1 cellular context compared by ENCODE assay signal in the genomic region with DNA sequence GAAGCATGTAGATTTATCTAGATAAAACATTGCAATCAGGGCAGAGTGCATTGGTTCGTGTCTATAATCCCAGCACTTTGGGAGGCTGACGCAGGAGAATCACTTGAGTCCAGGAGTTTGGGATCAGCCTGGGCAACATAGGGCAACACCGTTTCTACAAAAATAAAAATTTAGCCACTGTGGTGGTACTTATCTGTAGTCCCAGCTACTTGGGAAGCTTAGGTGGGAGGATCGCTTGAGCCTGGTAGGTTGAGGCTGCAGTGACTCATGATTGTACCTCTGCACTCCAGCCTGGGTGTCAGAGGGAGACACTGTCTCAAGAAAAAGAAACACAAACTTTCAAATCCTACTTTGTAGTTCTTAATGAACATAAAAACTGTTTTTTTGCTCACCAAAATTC.
TF ChIP-seq lines count a peak whose summit lies in the region.

No MANE protein-coding gene starts in this region.

TF ChIP-seq in K562, 482 proteins besides CTCF, POLR2A, EP300 and RAD21 (continued from another document):
- TF ChIP-seq, protein P1, sequence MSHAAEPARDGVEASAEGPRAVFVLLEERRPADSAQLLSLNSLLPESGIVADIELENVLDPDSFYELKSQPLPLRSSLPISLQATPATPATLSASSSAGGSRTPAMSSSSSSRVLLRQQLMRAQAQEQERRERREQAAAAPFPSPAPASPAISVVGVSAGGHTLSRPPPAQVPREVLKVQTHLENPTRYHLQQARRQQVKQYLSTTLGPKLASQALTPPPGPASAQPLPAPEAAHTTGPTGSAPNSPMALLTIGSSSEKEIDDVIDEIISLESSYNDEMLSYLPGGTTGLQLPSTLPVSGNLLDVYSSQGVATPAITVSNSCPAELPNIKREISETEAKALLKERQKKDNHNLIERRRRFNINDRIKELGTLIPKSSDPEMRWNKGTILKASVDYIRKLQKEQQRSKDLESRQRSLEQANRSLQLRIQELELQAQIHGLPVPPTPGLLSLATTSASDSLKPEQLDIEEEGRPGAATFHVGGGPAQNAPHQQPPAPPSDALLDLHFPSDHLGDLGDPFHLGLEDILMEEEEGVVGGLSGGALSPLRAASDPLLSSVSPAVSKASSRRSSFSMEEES (CRISPR knock-in tag; IDR thresholded peaks at IDR 0.05) = no peak
- no peak for TF ChIP-seq ZFP1 (CRISPR knock-in tag; IDR thresholded peaks at IDR 0.05)
- TF ChIP-seq, protein P2, sequence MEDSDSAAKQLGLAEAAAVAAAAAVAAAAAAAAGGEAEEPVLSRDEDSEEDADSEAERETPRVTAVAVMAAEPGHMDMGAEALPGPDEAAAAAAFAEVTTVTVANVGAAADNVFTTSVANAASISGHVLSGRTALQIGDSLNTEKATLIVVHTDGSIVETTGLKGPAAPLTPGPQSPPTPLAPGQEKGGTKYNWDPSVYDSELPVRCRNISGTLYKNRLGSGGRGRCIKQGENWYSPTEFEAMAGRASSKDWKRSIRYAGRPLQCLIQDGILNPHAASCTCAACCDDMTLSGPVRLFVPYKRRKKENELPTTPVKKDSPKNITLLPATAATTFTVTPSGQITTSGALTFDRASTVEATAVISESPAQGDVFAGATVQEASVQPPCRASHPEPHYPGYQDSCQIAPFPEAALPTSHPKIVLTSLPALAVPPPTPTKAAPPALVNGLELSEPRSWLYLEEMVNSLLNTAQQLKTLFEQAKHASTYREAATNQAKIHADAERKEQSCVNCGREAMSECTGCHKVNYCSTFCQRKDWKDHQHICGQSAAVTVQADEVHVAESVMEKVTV (CRISPR knock-in tag; IDR thresholded peaks at IDR 0.05) = no peak
- TF ChIP-seq ZNF79 (CRISPR knock-in tag; IDR thresholded peaks at IDR 0.05; ENCODE audit: low read depth) = no peak
- TF ChIP-seq, protein P3, sequence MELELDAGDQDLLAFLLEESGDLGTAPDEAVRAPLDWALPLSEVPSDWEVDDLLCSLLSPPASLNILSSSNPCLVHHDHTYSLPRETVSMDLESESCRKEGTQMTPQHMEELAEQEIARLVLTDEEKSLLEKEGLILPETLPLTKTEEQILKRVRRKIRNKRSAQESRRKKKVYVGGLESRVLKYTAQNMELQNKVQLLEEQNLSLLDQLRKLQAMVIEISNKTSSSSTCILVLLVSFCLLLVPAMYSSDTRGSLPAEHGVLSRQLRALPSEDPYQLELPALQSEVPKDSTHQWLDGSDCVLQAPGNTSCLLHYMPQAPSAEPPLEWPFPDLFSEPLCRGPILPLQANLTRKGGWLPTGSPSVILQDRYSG (tag; conservative IDR thresholded peaks at IDR 0.05; ENCODE audit: low read depth) = no peak
